In the genomic region with DNA sequence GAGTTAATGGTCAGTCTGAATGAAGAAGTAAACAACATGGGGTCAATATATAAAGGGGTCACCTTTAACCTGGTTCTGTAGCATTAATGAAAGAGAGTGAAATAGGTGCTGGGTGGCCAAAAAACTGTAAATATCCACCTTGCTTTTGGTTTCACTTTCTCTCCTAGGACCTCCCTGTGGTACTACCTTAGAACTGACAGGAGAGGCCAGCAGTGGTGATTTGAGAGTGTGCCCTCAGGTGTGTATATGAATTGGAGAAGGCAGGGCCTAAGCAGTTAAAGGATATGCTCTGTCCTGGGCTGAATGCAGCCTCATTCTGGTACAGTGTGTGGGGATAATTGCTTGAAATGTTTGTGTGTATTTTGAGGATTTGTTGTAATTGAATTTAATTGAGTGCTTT, we compare ENCODE assay signal across 8 cellular contexts.
DNase-seq lines count a peak whose midpoint lies in the region; ATAC-seq and TF ChIP-seq lines count a peak whose summit lies in the region.

No MANE protein-coding gene starts in this region.

- in situ Hi-C loops in GM13976 (cut with MboI; ENCODE audit: low sequenced_read_pairs, unreplicated experiment), result loop anchor here (25.0 kb wide), 1 partner anchor 746 kb away; no protein-coding TSS in a partner anchor

- DNase-seq in GM13976 (ENCODE audit: low spot score) (peak; percentile 39), germinal center (ENCODE audit: low spot score) (peak; percentile 20), sciatic nerve (ENCODE audit: low spot score) (no peak), AML-193 (lab: John Stamatoyannopoulos, UW) (no peak), NCI-H2227 treated with DMSO at 0.1 percent for 48 hours (lab: John Stamatoyannopoulos, UW) (no peak)
- no peak for DNase-seq in stimulated activated CD4-positive, alpha-beta T cell treated with anti-CD3 and anti-CD28 coated beads, Interleukin-4, amount 100 ng/mL, for 24 hours

- no peak for TF ChIP-seq CTCF in GM13976 (IDR thresholded peaks at IDR 0.05; ENCODE audit: borderline replicate concordance, control extremely low read depth, extremely low read depth, insufficient read depth, missing control alignments)

- intact Hi-C loops in sciatic nerve (cut with DNase I), result no loop called here

- ATAC-seq in GM21447 (IDR thresholded peaks at IDR 0.05; ENCODE audit: unreplicated experiment) (peak; percentile 75), HG03565 (IDR thresholded peaks at IDR 0.05; ENCODE audit: unreplicated experiment) (peak; percentile 73), sciatic nerve (no peak)

Comparison
In these comparisons a context has a peak if more than half of its experiments do, and no peak if none do; other contexts are left out.
1. DNase-seq: peak in GM13976 (single experiment) and germinal center (single experiment); none in sciatic nerve (single experiment), stimulated activated CD4-positive, alpha-beta T cell treated with anti-CD3 and anti-CD28 coated beads, Interleukin-4, amount 100 ng/mL, for 24 hours (single experiment), AML-193 (0 of 2) and NCI-H2227 treated with DMSO at 0.1 percent for 48 hours (single experiment).